In the genomic region with DNA sequence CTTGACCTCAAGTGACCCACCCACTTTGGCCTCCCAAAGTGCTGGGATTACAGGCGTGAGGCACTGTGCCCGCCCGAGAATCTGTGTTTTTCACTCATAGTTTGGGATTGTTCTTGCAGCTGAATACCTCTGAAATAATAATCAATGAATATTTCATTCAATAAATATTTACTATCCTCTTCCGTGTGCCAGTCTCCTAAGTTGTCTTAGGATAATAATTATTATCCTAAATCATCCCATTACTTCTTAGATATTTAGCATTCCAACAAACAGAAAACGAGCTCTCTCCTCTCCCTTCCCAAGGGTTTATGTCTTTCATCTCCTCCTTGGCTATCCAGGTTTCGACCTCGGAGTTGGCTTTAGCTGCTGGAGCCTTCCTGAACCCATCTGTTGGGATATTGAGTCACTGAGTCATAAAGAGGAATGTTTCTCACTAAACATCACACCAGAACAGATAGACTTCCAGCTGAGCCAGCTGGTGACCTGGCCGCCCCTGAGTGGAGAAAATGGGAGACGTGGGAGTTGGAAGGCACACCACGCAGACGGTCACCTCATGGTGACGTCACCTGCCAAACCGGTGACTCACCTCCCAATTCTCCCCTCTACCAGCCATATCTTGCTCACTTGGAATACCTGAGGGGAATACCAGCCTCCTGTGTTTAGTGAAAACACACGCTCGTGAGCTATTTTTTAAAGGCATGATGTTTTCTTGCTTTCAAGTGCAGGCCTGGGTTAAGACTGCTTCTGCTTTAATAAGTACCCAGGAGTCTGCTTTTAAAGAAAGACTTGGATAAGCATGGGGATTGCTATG, we compare ENCODE assay signal across 10 cellular contexts. TPM values are rescaled to one million over a fixed set of nuclear protein-coding genes. Genes with fewer than 3 reads are reported as not detected.
DNase-seq lines count a peak whose midpoint lies in the region; ATAC-seq, FAIRE-seq and TF ChIP-seq lines count a peak whose summit lies in the region.
"Had no signal": no experiment of that assay in that cellular context is flagged by ENCODE, and none has a peak within 500 bp of the region (broad histone marks: within the 10 kb centered on the region; RNA-seq: fewer than 3 reads in every experiment).

No MANE protein-coding gene starts in this region.

- H3K27me3 ChIP-seq in esophagus (ENCODE audit: control insufficient read depth in 1 of 2, insufficient read depth in 2 of 2, low read length in 2 of 2) (no peaks in the 10 kb centered on the region), prostate gland (replicated peaks; ENCODE audit: insufficient read depth) (no peaks in the 10 kb centered on the region)

- H3K4me3 Mint-ChIP-seq in CD14-positive monocyte = no peak overlapping the region
- no peak overlapping the region for H3K4me3 Mint-ChIP-seq in endothelial cell (ENCODE audit: unreplicated experiment)
- H3K4me3 Mint-ChIP-seq: IgD-negative memory B cell had no signal

- TF ChIP-seq CTCF in prostate gland (IDR thresholded peaks at IDR 0.05) (no peak), CD14-positive monocyte (IDR thresholded peaks at IDR 0.05) (no peak), D721Med (IDR thresholded peaks at IDR 0.05; ENCODE audit: insufficient read depth, missing control alignments) (no peak), endothelial cell (IDR thresholded peaks at IDR 0.05; ENCODE audit: unreplicated experiment) (no peak)

- H3K27ac Mint-ChIP-seq in CD14-positive monocyte = no peak overlapping the region
- no peak overlapping the region for H3K27ac Mint-ChIP-seq in endothelial cell (ENCODE audit: unreplicated experiment)

- 40 to 57% methylated on average over 15 of the region's 15 CpGs for WGBS in esophagus, 2 donors
- WGBS in prostate gland = 59% methylated on average over 15 of the region's 15 CpGs

- no peaks in the 10 kb centered on the region for H3K9me3 Mint-ChIP-seq in CD14-positive monocyte
- H3K9me3 Mint-ChIP-seq in endothelial cell (ENCODE audit: unreplicated experiment) = no peaks in the 10 kb centered on the region
- H3K9me3 Mint-ChIP-seq: IgD-negative memory B cell had no signal

- TF ChIP-seq POLR2A in prostate gland (IDR thresholded peaks at IDR 0.05) = no peak

- FAIRE-seq in D721Med (lab: Jason Lieb, UNC) = no peak
- FAIRE-seq: islet of Langerhans had no signal

- peak overlapping the region; percentile 90 to 92 for H3K27ac ChIP-seq in esophagus (ENCODE audit: low read depth in 2 of 2, low read length in 1 of 2)
- peak overlapping the region; percentile 2 to 6 for H3K27ac ChIP-seq in prostate gland

- no peak for ATAC-seq in GM18858 (IDR thresholded peaks at IDR 0.05; ENCODE audit: unreplicated experiment)

- DNase-seq in EH (ENCODE audit: low read depth) = peak; percentile 98
- DNase-seq in NCI-H69 (lab: John Stamatoyannopoulos, UW) = peak; percentile 78
- DNase-seq in prostate gland (ENCODE audit: low spot score) = no peak
- DNase-seq in CD14-positive monocyte (ENCODE audit: low spot score) = no peak
- no peak for DNase-seq in D721Med (ENCODE audit: insufficient read length, low spot score)
- DNase-seq in endothelial cell (ENCODE audit: low spot score) = no peak

- H3K4me1 ChIP-seq in esophagus (ENCODE audit: control insufficient read depth in 2 of 2, insufficient read depth in 2 of 2, low read length in 1 of 2) (peaks cover 0 to 13% of the 10 kb centered on the region in 2 donors), prostate gland (replicated peaks) (no peaks in the 10 kb centered on the region)

- no peaks in the 10 kb centered on the region for H3K9me3 ChIP-seq in esophagus (ENCODE audit: control insufficient read depth in 2 of 2, insufficient read depth in 1 of 2, low read depth in 1 of 2, low read length in 1 of 2)
- no peaks in the 10 kb centered on the region for H3K9me3 ChIP-seq in prostate gland

- H3K36me3 ChIP-seq in esophagus (ENCODE audit: control insufficient read depth in 2 of 2, insufficient read depth in 2 of 2, low read length in 1 of 2) (no peaks in the 10 kb centered on the region), prostate gland (no peaks in the 10 kb centered on the region)

- peaks cover 0 to 2% of the 10 kb centered on the region in 2 donors for H3K36me3 Mint-ChIP-seq in CD14-positive monocyte
- no peaks in the 10 kb centered on the region for H3K36me3 Mint-ChIP-seq in endothelial cell (ENCODE audit: low read depth, unreplicated experiment)
- H3K36me3 Mint-ChIP-seq: IgD-negative memory B cell had no signal

- intact Hi-C loops in prostate gland (cut with DNase I) = no loop called here
- intact Hi-C loops in CD14-positive monocyte (cut with micrococcal nuclease) = no loop called here

- H3K27me3 Mint-ChIP-seq in CD14-positive monocyte (ENCODE audit: low read depth in 3 of 3) (peaks cover 0 to 5% (median 2%) of the 10 kb centered on the region in 3 donors), endothelial cell (ENCODE audit: unreplicated experiment) (peaks cover 9% of the 10 kb centered on the region)
- H3K27me3 Mint-ChIP-seq: IgD-negative memory B cell had no signal

- no peak overlapping the region for H3K4me3 ChIP-seq in esophagus (ENCODE audit: low read depth in 1 of 2, low read length in 2 of 2)
- H3K4me3 ChIP-seq in prostate gland = no peak overlapping the region

- H3K4me1 Mint-ChIP-seq in CD14-positive monocyte (peaks cover 45% of the 10 kb centered on the region), endothelial cell (ENCODE audit: unreplicated experiment) (peaks cover 12% of the 10 kb centered on the region)

RNA-seq across cellular contexts. Expression of gene BHLHE40, which starts 43.9 kb away (rescaled TPM):
- polyA plus RNA-seq in esophagus (100 to 1,000 TPM in 1 of 2 donors, 10 to 100 TPM in 1; 84.0 to 185 TPM), CD14-positive monocyte (10 to 100 TPM; 20.2 to 23.4 TPM)
- total RNA-seq in prostate gland (10 to 100 TPM; 32.3 to 52.0 TPM), endothelial cell (ENCODE audit: unreplicated experiment) (15.2 TPM)

Comparison
In these comparisons a context has a peak if more than half of its experiments do, and no peak if none do; other contexts are left out.
1. DNase-seq: peak in EH (single experiment) and NCI-H69 (single experiment); none in prostate gland (single experiment), CD14-positive monocyte (single experiment), D721Med (single experiment) and endothelial cell (single experiment).